Comparison of ENCODE assay signal across 21 cellular contexts in the genomic region with DNA sequence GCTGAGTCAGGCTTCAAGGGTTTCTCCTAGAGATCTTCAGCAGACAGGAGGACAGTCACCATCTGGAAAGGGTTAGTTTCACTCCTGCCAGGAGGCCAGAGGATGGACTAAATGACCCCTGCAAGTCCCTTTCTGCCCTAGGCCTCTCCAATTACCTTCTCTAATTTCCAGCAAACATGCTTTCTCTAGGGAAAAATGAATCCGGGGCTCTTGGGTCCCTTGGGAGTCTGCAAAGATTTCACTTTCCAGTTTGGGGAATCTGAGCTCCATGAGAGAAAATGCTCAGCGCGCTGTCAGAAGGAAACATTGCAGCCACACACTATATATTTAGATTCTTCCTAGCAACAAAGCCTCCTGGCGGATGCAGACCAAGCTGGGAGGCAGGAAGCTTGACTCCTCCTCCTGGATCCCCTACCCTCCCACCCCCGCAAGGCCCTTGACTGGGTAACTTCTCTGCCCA.
A peak's percentile ranks its signal among the peaks of the same experiment; 100 is the strongest.
DNase-seq lines count a peak whose midpoint lies in the region; ATAC-seq and TF ChIP-seq lines count a peak whose summit lies in the region.
"Had no signal": no experiment of that assay in that cellular context is flagged by ENCODE, and none has a peak within 500 bp of the region (broad histone marks: within the 10 kb centered on the region; RNA-seq: fewer than 3 reads in every experiment).

No MANE protein-coding gene starts in this region.

- H3K27me3 Mint-ChIP-seq in effector memory CD8-positive, alpha-beta T cell, result peaks cover 18 to 24% of the 10 kb centered on the region in 2 donors
- H3K27me3 Mint-ChIP-seq: brain had no signal

- no peak overlapping the region for H3K4ac ChIP-seq in neuronal stem cell (ENCODE audit: low read length)

- TF ChIP-seq POLR2A in vagina (IDR thresholded peaks at IDR 0.05) (no peak), Peyer's patch (IDR thresholded peaks at IDR 0.05) (no peak)

- H2BK120ac ChIP-seq in neuronal stem cell (ENCODE audit: low read depth, low read length), result no peak overlapping the region

- H3K27me3 ChIP-seq in neuronal stem cell (ENCODE audit: control insufficient read depth in 3 of 3, insufficient read depth in 3 of 3, low read depth in 1 of 3, low read length in 3 of 3) (peaks cover 0 to 3% (median 0%) of the 10 kb centered on the region in 3 experiments), vagina (no peaks in the 10 kb centered on the region), Peyer's patch (no peaks in the 10 kb centered on the region)

- H3K18ac ChIP-seq in neuronal stem cell (ENCODE audit: low read length), result no peak overlapping the region

- no peaks in the 10 kb centered on the region for H3K36me3 Mint-ChIP-seq in effector memory CD8-positive, alpha-beta T cell (ENCODE audit: insufficient read depth)
- H3K36me3 Mint-ChIP-seq: activated naive CD8-positive, alpha-beta T cell treated with anti-CD3 and anti-CD28 coated beads, Interleukin-2, amount 10 ng/mL, durations not matched to agents 7 days and 5 days; brain had no signal

- H3K4me3 Mint-ChIP-seq in effector memory CD8-positive, alpha-beta T cell, result no peak overlapping the region
- H3K4me3 Mint-ChIP-seq: activated CD4-positive, alpha-beta T cell treated with anti-CD3 and anti-CD28 coated beads, Interleukin-2, amount 10 ng/mL, durations not matched to agents 7 days and 5 days; activated naive CD8-positive, alpha-beta T cell treated with anti-CD3 and anti-CD28 coated beads, Interleukin-2, amount 10 ng/mL, durations not matched to agents 7 days and 5 days; brain; neural crest cell; T-helper 1 cell treated with Interleukin-12 subunit alpha and Interleukin-12 subunit beta and Interleukin-4 antibody, amounts not matched to agents 30 μg/mL and 1 μg/mL, for 36 hours had no signal

- H3K9ac ChIP-seq in neuronal stem cell (ENCODE audit: low read depth, low read length, poor library complexity), result no peak overlapping the region

- no peak overlapping the region for H3K4me3 ChIP-seq in neuronal stem cell (ENCODE audit: low read length in 2 of 2)
- H3K4me3 ChIP-seq in vagina, result no peak overlapping the region
- no peak overlapping the region for H3K4me3 ChIP-seq in Peyer's patch
- H3K4me3 ChIP-seq: A549, gastrocnemius medialis, K562, psoas muscle, SJSA1 had no signal

- ATAC-seq in effector memory CD8-positive, alpha-beta T cell (replicated peaks), result no peak
- ATAC-seq: A549, gastrocnemius medialis, K562, psoas muscle had no signal

- no peaks in the 10 kb centered on the region for H3K4me1 Mint-ChIP-seq in effector memory CD8-positive, alpha-beta T cell (ENCODE audit: low read depth in 2 of 2)
- H3K4me1 Mint-ChIP-seq: neural crest cell had no signal

- no peak overlapping the region for H2AK5ac ChIP-seq in neuronal stem cell (ENCODE audit: low read depth, low read length)

- no peak overlapping the region for H2BK12ac ChIP-seq in neuronal stem cell (ENCODE audit: low read length)

- H3K4me2 ChIP-seq in neuronal stem cell (ENCODE audit: insufficient read depth, low read length, poor library complexity, severe bottlenecking), result no peak overlapping the region
- H3K4me2 ChIP-seq: A549 had no signal

- H3K4me1 ChIP-seq in neuronal stem cell (ENCODE audit: control insufficient read depth in 2 of 2, insufficient read depth in 1 of 2, low read depth in 1 of 2, low read length in 2 of 2) (no peaks in the 10 kb centered on the region), vagina (no peaks in the 10 kb centered on the region), Peyer's patch (no peaks in the 10 kb centered on the region)
- H3K4me1 ChIP-seq: A549, gastrocnemius medialis, psoas muscle, SJSA1 had no signal

- WGBS in neuronal stem cell (ENCODE audit: extremely low coverage in 2 of 2, insufficient read length in 2 of 2, insufficient replicate concordance in 1 of 2), 2 donors, result no CpG with 5 or more reads among the region's 5 CpGs

- H3K79me1 ChIP-seq in neuronal stem cell (ENCODE audit: low read depth, low read length), result no peaks in the 10 kb centered on the region

- H2BK5ac ChIP-seq in neuronal stem cell (ENCODE audit: low read length), result no peak overlapping the region

- no peak overlapping the region for H3K27ac Mint-ChIP-seq in effector memory CD8-positive, alpha-beta T cell
- H3K27ac Mint-ChIP-seq: activated CD4-positive, alpha-beta T cell treated with anti-CD3 and anti-CD28 coated beads, Interleukin-2, amount 10 ng/mL, durations not matched to agents 7 days and 5 days; activated naive CD8-positive, alpha-beta T cell treated with anti-CD3 and anti-CD28 coated beads, Interleukin-2, amount 10 ng/mL, durations not matched to agents 7 days and 5 days; T-helper 1 cell treated with Interleukin-12 subunit alpha and Interleukin-12 subunit beta and Interleukin-4 antibody, amounts not matched to agents 30 μg/mL and 1 μg/mL, for 36 hours had no signal

- DNase-seq in Daoy (ENCODE audit: low read depth), result peak; percentile 23
- DNase-seq in UCSD-AML1 (lab: John Stamatoyannopoulos, UW; ENCODE audit: unreplicated experiment), result peak; percentile 38
- peak; percentile 17 for DNase-seq in fibroblast of the conjunctiva (ENCODE audit: low read depth)
- DNase-seq in neuronal stem cell (ENCODE audit: low spot score), result no peak
- DNase-seq in vagina (ENCODE audit: extremely low spot score in 2 of 2), result no peak
- DNase-seq in effector memory CD8-positive, alpha-beta T cell, result no peak
- DNase-seq in Peyer's patch, result no peak
- DNase-seq in activated CD4-positive, alpha-beta T cell treated with anti-CD3 and anti-CD28 coated beads, Interleukin-2, amount 50 U/mL, for 4 hours, result no peak
- DNase-seq: activated CD4-positive, alpha-beta T cell treated with anti-CD3 and anti-CD28 coated beads, Interleukin-2, amount 10 ng/mL, durations not matched to agents 7 days and 5 days; activated naive CD8-positive, alpha-beta T cell treated with anti-CD3 and anti-CD28 coated beads, Interleukin-2, amount 10 ng/mL, durations not matched to agents 7 days and 5 days; Calu3; gastrocnemius medialis; NCI-H187; psoas muscle; stimulated activated CD4-positive, alpha-beta T cell treated with anti-CD3 and anti-CD28 coated beads, Interleukin-12 subunit alpha, Interleukin-12 subunit beta, amount 100 ng/mL, for 4 hours had no signal

- no peak overlapping the region for H3K27ac ChIP-seq in neuronal stem cell (replicated peaks; ENCODE audit: low read length)
- H3K27ac ChIP-seq in vagina, result no peak overlapping the region
- no peak overlapping the region for H3K27ac ChIP-seq in Peyer's patch
- H3K27ac ChIP-seq: A549, gastrocnemius medialis, psoas muscle, SJSA1 had no signal

- H3K14ac ChIP-seq in neuronal stem cell (ENCODE audit: low read length), result no peak overlapping the region

- H3K9me3 Mint-ChIP-seq in effector memory CD8-positive, alpha-beta T cell, result no peaks in the 10 kb centered on the region
- H3K9me3 Mint-ChIP-seq: activated CD4-positive, alpha-beta T cell treated with anti-CD3 and anti-CD28 coated beads, Interleukin-2, amount 10 ng/mL, durations not matched to agents 7 days and 5 days; neural crest cell; T-helper 1 cell treated with Interleukin-12 subunit alpha and Interleukin-12 subunit beta and Interleukin-4 antibody, amounts not matched to agents 30 μg/mL and 1 μg/mL, for 36 hours had no signal

- peak overlapping the region; percentile 62 for H2AFZ ChIP-seq in neuronal stem cell (ENCODE audit: low read length)

- no peak overlapping the region for H2BK15ac ChIP-seq in neuronal stem cell (ENCODE audit: low read length)

- no peaks in the 10 kb centered on the region for H3K9me3 ChIP-seq in neuronal stem cell (replicated peaks in 1 of 2; ENCODE audit: control insufficient read depth in 2 of 2, insufficient read depth in 1 of 2, low read depth in 1 of 2, low read length in 2 of 2)
- no peaks in the 10 kb centered on the region for H3K9me3 ChIP-seq in vagina
- H3K9me3 ChIP-seq in Peyer's patch, result no peaks in the 10 kb centered on the region
- H3K9me3 ChIP-seq: A549, gastrocnemius medialis, psoas muscle, SJSA1 had no signal

- no peak overlapping the region for H3K23ac ChIP-seq in neuronal stem cell (ENCODE audit: low read depth, low read length, poor library complexity)

- TF ChIP-seq CTCF in vagina (IDR thresholded peaks at IDR 0.05), result no peak
- TF ChIP-seq CTCF in Peyer's patch (IDR thresholded peaks at IDR 0.05), result no peak

- no peak overlapping the region for H4K8ac ChIP-seq in neuronal stem cell (ENCODE audit: low read depth, low read length)

- H3K36me3 ChIP-seq in neuronal stem cell (replicated peaks in 1 of 2; ENCODE audit: control insufficient read depth in 2 of 2, insufficient read depth in 2 of 2, low read length in 2 of 2), result no peaks in the 10 kb centered on the region
- H3K36me3 ChIP-seq in vagina, result no peaks in the 10 kb centered on the region
- no peaks in the 10 kb centered on the region for H3K36me3 ChIP-seq in Peyer's patch
- H3K36me3 ChIP-seq: gastrocnemius medialis, SJSA1 had no signal

- intact Hi-C loops in vagina (cut with DNase I), result no loop called here

- no peak overlapping the region for H4K91ac ChIP-seq in neuronal stem cell (ENCODE audit: low read depth, low read length, poor library complexity)

Comparison
In these comparisons a context has a peak if more than half of its experiments do, and no peak if none do; other contexts are left out.
1. DNase-seq: peak in Daoy (single experiment), UCSD-AML1 (single experiment) and fibroblast of the conjunctiva (single experiment); none in neuronal stem cell (single experiment), vagina (0 of 2), effector memory CD8-positive, alpha-beta T cell (0 of 3), Peyer's patch (0 of 3) and activated CD4-positive, alpha-beta T cell treated with anti-CD3 and anti-CD28 coated beads, Interleukin-2, amount 50 U/mL, for 4 hours (0 of 2).